Comparison of ENCODE assay signal across 10 cellular contexts in the genomic region with DNA sequence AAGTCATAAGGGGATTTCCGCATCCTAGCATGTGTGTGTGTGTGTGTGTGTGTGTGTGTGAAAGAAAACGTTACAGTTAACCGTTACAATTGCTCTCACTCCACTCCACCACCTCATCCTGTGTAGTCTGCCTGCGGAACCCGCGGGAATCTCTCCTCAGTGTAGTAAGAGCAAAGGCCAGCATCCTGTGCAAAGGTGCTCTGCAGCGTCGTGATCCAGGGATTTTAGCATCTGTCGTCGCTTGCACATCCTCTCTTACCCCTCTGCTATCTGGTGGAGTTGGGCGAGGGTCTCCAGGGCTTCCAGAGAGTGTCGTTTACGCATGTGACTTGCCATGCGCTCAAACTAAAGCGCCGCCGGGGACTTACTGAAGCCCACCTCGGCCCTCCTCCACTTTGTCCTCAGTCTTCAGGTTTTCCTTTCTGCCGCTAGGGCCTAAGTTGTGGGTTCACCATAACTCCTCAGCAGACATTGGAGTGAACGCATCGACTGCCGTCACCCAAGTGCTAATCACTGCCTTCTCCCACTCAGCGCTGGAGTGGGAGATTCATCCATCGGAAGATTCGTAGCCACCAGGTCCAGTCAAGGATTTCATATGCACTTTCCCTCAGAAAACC. TPM values are rescaled to one million over a fixed set of nuclear protein-coding genes. Genes with fewer than 3 reads are reported as not detected.
DNase-seq lines count a peak whose midpoint lies in the region; ATAC-seq lines count a peak whose summit lies in the region.
"Had no signal": no experiment of that assay in that cellular context is flagged by ENCODE, and none has a peak within 500 bp of the region (broad histone marks: within the 10 kb centered on the region; RNA-seq: fewer than 3 reads in every experiment).

No MANE protein-coding gene starts in this region.

- H3K27me3 ChIP-seq in iPS-15b (ENCODE audit: control insufficient read depth, insufficient read depth, low read length) = peaks cover 92% of the 10 kb centered on the region

- no peaks in the 10 kb centered on the region for H3K9me3 Mint-ChIP-seq in activated naive CD4-positive, alpha-beta T cell treated with anti-CD3 and anti-CD28 coated beads, Interleukin-2, amount 50 U/mL, for 24 hours
- no peaks in the 10 kb centered on the region for H3K9me3 Mint-ChIP-seq in activated T-helper 17 cell treated with anti-CD3 and anti-CD28 coated beads, Interleukin-2, amount 50 U/mL, for 72 hours

- peak overlapping the region; percentile 52 for H3K4me3 ChIP-seq in iPS-15b (ENCODE audit: low read depth, low read length)

- no peaks in the 10 kb centered on the region for H3K36me3 Mint-ChIP-seq in activated naive CD4-positive, alpha-beta T cell treated with anti-CD3 and anti-CD28 coated beads, Interleukin-2, amount 50 U/mL, for 24 hours
- peaks cover 7% of the 10 kb centered on the region for H3K36me3 Mint-ChIP-seq in activated T-helper 17 cell treated with anti-CD3 and anti-CD28 coated beads, Interleukin-2, amount 50 U/mL, for 72 hours (ENCODE audit: low read depth)

- peaks cover 56% of the 10 kb centered on the region for H3K27me3 Mint-ChIP-seq in activated naive CD4-positive, alpha-beta T cell treated with anti-CD3 and anti-CD28 coated beads, Interleukin-2, amount 50 U/mL, for 24 hours
- H3K27me3 Mint-ChIP-seq in activated T-helper 17 cell treated with anti-CD3 and anti-CD28 coated beads, Interleukin-2, amount 50 U/mL, for 72 hours = peaks cover 38% of the 10 kb centered on the region

- peaks cover 25% of the 10 kb centered on the region for H3K4me1 Mint-ChIP-seq in activated naive CD4-positive, alpha-beta T cell treated with anti-CD3 and anti-CD28 coated beads, Interleukin-2, amount 50 U/mL, for 24 hours
- peaks cover 14% of the 10 kb centered on the region for H3K4me1 Mint-ChIP-seq in activated T-helper 17 cell treated with anti-CD3 and anti-CD28 coated beads, Interleukin-2, amount 50 U/mL, for 72 hours

- peak overlapping the region; percentile 43 for H3K4me3 Mint-ChIP-seq in activated naive CD4-positive, alpha-beta T cell treated with anti-CD3 and anti-CD28 coated beads, Interleukin-2, amount 50 U/mL, for 24 hours
- peak overlapping the region; percentile 63 for H3K4me3 Mint-ChIP-seq in activated T-helper 17 cell treated with anti-CD3 and anti-CD28 coated beads, Interleukin-2, amount 50 U/mL, for 72 hours

- H3K9ac ChIP-seq in iPS-15b (ENCODE audit: low read depth, low read length) = no peak overlapping the region

- ATAC-seq in activated T-helper 17 cell treated with anti-CD3 and anti-CD28 coated beads, Interleukin-2, amount 50 U/mL, for 72 hours (replicated peaks) = no peak
- no peak for ATAC-seq in GM21717 (IDR thresholded peaks at IDR 0.05; ENCODE audit: unreplicated experiment)

- H3K27ac Mint-ChIP-seq in activated naive CD4-positive, alpha-beta T cell treated with anti-CD3 and anti-CD28 coated beads, Interleukin-2, amount 50 U/mL, for 24 hours = peak overlapping the region; percentile 30
- no peak overlapping the region for H3K27ac Mint-ChIP-seq in activated T-helper 17 cell treated with anti-CD3 and anti-CD28 coated beads, Interleukin-2, amount 50 U/mL, for 72 hours

- H3K4me1 ChIP-seq in iPS-15b (ENCODE audit: control insufficient read depth, insufficient read depth, low read length) = peaks cover 6% of the 10 kb centered on the region

- no peaks in the 10 kb centered on the region for H3K36me3 ChIP-seq in iPS-15b (ENCODE audit: control insufficient read depth, insufficient read depth, low read length)

- H3K9me3 ChIP-seq in iPS-15b (ENCODE audit: control insufficient read depth, insufficient read depth, low read length) = no peaks in the 10 kb centered on the region

- no peak for DNase-seq in activated naive CD4-positive, alpha-beta T cell (lab: John Stamatoyannopoulos, UW)
- peak; percentile 4 for DNase-seq in stimulated activated naive CD4-positive, alpha-beta T cell treated with Interleukin-2 at 50 U/mL for 16 hours (lab: John Stamatoyannopoulos, UW)
- DNase-seq in GOT3 (lab: John Stamatoyannopoulos, UW) = no peak
- DNase-seq in AG08395 (ENCODE audit: low spot score) = no peak
- DNase-seq: AML-193, T1000 had no signal

RNA-seq across cellular contexts. Expression of a gene that starts 3.9 kb away (rescaled TPM):
- under 1 TPM; 0.19 to 0.76 TPM for total RNA-seq in activated T-helper 17 cell treated with anti-CD3 and anti-CD28 coated beads, Interleukin-2, amount 50 U/mL, for 72 hours

RNA-seq across cellular contexts. Expression of a gene that starts 10.6 kb away (rescaled TPM):
- total RNA-seq in activated T-helper 17 cell treated with anti-CD3 and anti-CD28 coated beads, Interleukin-2, amount 50 U/mL, for 72 hours = under 1 TPM; 0.64 to 0.93 TPM

RNA-seq across cellular contexts. Expression of a gene that starts 11.0 kb away (rescaled TPM):
- total RNA-seq in activated T-helper 17 cell treated with anti-CD3 and anti-CD28 coated beads, Interleukin-2, amount 50 U/mL, for 72 hours = 1 to 10 TPM; 4.7 to 6.4 TPM
